ENCODE assay signal across 16 cellular contexts in genomic region chr20:54368578-54368977, GRCh38.
A peak's percentile ranks its signal among the peaks of the same experiment; 100 is the strongest.
DNase-seq lines count a peak whose midpoint lies in the region; ATAC-seq and TF ChIP-seq lines count a peak whose summit lies in the region.
"Had no signal": no experiment of that assay in that cellular context is flagged by ENCODE, and none has a peak within 500 bp of the region (broad histone marks: within the 10 kb centered on the region; RNA-seq: fewer than 3 reads in every experiment).

No MANE protein-coding gene starts in this region.

- no peak overlapping the region for H3K9ac ChIP-seq in adipocyte (ENCODE audit: low read length)

- no peaks in the 10 kb centered on the region for H3K27me3 ChIP-seq in adipocyte (replicated peaks; ENCODE audit: control insufficient read depth, insufficient read depth, low read length)
- no peaks in the 10 kb centered on the region for H3K27me3 ChIP-seq in left ventricle myocardium inferior (ENCODE audit: low read depth)

- H3K27ac ChIP-seq in left ventricle myocardium inferior (replicated peaks), result no peak overlapping the region
- H3K27ac ChIP-seq: RWPE1 had no signal

- H3K4me1 ChIP-seq in adipocyte (ENCODE audit: control insufficient read depth, insufficient read depth, low read length) (no peaks in the 10 kb centered on the region), left ventricle myocardium inferior (no peaks in the 10 kb centered on the region)
- H3K4me1 ChIP-seq: BE2C had no signal

- H3K4me3 ChIP-seq in adipocyte (ENCODE audit: low read length) (no peak overlapping the region), left ventricle myocardium inferior (no peak overlapping the region)

- H3K9me3 ChIP-seq in adipocyte (ENCODE audit: control insufficient read depth, low read length) (peaks cover 5% of the 10 kb centered on the region), left ventricle myocardium inferior (replicated peaks) (peaks cover 6% of the 10 kb centered on the region)
- H3K9me3 ChIP-seq: BE2C had no signal

- H3K36me3 ChIP-seq in adipocyte (ENCODE audit: control insufficient read depth, insufficient read depth, low read length, severe bottlenecking), result no peaks in the 10 kb centered on the region
- H3K36me3 ChIP-seq in left ventricle myocardium inferior, result no peaks in the 10 kb centered on the region
- H3K36me3 ChIP-seq: BE2C had no signal

- no peak for ATAC-seq in GM19395 (IDR thresholded peaks at IDR 0.05; ENCODE audit: unreplicated experiment)

- no peak for TF ChIP-seq CTCF in left ventricle myocardium inferior (IDR thresholded peaks at IDR 0.05; ENCODE audit: borderline replicate concordance)

- intact Hi-C loops in left ventricle myocardium inferior (cut with micrococcal nuclease), result no loop called here

- DNase-seq in LHCN-M2 (ENCODE audit: low read depth), result peak; percentile 1
- DNase-seq in adipocyte (ENCODE audit: low read depth), result peak; percentile 12
- DNase-seq in globus pallidus (ENCODE audit: low spot score), result peak; percentile 16
- peak; percentile 14 for DNase-seq in putamen (ENCODE audit: low spot score)
- DNase-seq in left ventricle myocardium inferior, result no peak
- no peak for DNase-seq in D341Med (ENCODE audit: low spot score)
- DNase-seq: ACHN; BE2C; CD4-positive, alpha-beta memory T cell; HFFc6; NCI-H1105 treated with DMSO at 0.1 percent for 48 hours; NCI-H1930; NCI-H526; OCI-M1 had no signal

Comparison
In these comparisons a context has a peak if more than half of its experiments do, and no peak if none do; other contexts are left out.
1. DNase-seq: peak in LHCN-M2 (single experiment), adipocyte (single experiment), globus pallidus (single experiment) and putamen (single experiment); none in left ventricle myocardium inferior (single experiment) and D341Med (single experiment).